22 cellular contexts compared by ENCODE assay signal in genomic region chr5:149220750-149221149, GRCh38. TPM values are rescaled to one million over a fixed set of nuclear protein-coding genes. Genes with fewer than 3 reads are reported as not detected.
DNase-seq lines count a peak whose midpoint lies in the region; ATAC-seq and TF ChIP-seq lines count a peak whose summit lies in the region.
"Had no signal": no experiment of that assay in that cellular context is flagged by ENCODE, and none has a peak within 500 bp of the region (broad histone marks: within the 10 kb centered on the region; RNA-seq: fewer than 3 reads in every experiment).

No MANE protein-coding gene starts in this region.

- POLR2A ChIA-PET in activated CD4-positive, alpha-beta memory T cell treated with anti-CD3 and anti-CD28 coated beads, Interleukin-2, amount 10 ng/mL, durations not matched to agents 7 days and 5 days (lab: Charles Lee) = no interaction called here

- 74 to 75% methylated on average over 2 of the region's 2 CpGs for WGBS in heart right ventricle, 2 donors
- 17% methylated on average over 2 of the region's 2 CpGs for WGBS in right lobe of liver (ENCODE audit: insufficient coverage, low coverage, low lambda C conversion rate, missing lambda C conversion rate)

- H3K4me3 Mint-ChIP-seq in activated CD4-positive, alpha-beta memory T cell treated with anti-CD3 and anti-CD28 coated beads, Interleukin-2, amount 10 ng/mL, durations not matched to agents 7 days and 5 days = no peak overlapping the region
- H3K4me3 Mint-ChIP-seq in effector memory CD8-positive, alpha-beta T cell = no peak overlapping the region
- H3K4me3 Mint-ChIP-seq: activated naive CD8-positive, alpha-beta T cell treated with anti-CD3 and anti-CD28 coated beads for 36 hours; activated T-helper 17 cell treated with anti-CD3 and anti-CD28 coated beads, Interleukin-2, amount 50 U/mL, for 72 hours; stimulated activated naive CD8-positive, alpha-beta T cell treated with anti-CD3 and anti-CD28 coated beads, Interleukin-15, Interleukin-2, amounts not matched to agents 100 ng/mL and 50 ng/mL, for 24 hours; T-helper 2 cell treated with Interferon-gamma antibody and Interleukin-4, amounts not matched to agents 5 μg/mL and 100 μg/mL, for 36 hours had no signal

- TF ChIP-seq CTCF in heart right ventricle (IDR thresholded peaks at IDR 0.05) (no peak), VCaP (conservative IDR thresholded peaks at IDR 0.05) (no peak), right lobe of liver (IDR thresholded peaks at IDR 0.05) (no peak)

- no peaks in the 10 kb centered on the region for H3K9me3 Mint-ChIP-seq in activated CD4-positive, alpha-beta memory T cell treated with anti-CD3 and anti-CD28 coated beads, Interleukin-2, amount 10 ng/mL, durations not matched to agents 7 days and 5 days
- no peaks in the 10 kb centered on the region for H3K9me3 Mint-ChIP-seq in effector memory CD8-positive, alpha-beta T cell
- H3K9me3 Mint-ChIP-seq: activated naive CD8-positive, alpha-beta T cell treated with anti-CD3 and anti-CD28 coated beads for 36 hours; activated T-helper 17 cell treated with anti-CD3 and anti-CD28 coated beads, Interleukin-2, amount 50 U/mL, for 72 hours; stimulated activated naive CD8-positive, alpha-beta T cell treated with anti-CD3 and anti-CD28 coated beads, Interleukin-15, Interleukin-2, amounts not matched to agents 100 ng/mL and 50 ng/mL, for 24 hours; T-helper 2 cell treated with Interferon-gamma antibody and Interleukin-4, amounts not matched to agents 5 μg/mL and 100 μg/mL, for 36 hours had no signal

- TF ChIP-seq POLR2A in right lobe of liver (IDR thresholded peaks at IDR 0.05) = no peak

- DNase-seq in heart right ventricle (no peak), left ventricle myocardium superior (no peak), right lobe of liver (no peak), middle frontal gyrus (ENCODE audit: extremely low spot score, low spot score) (no peak)
- DNase-seq in activated CD4-positive, alpha-beta memory T cell treated with anti-CD3 and anti-CD28 coated beads, Interleukin-2, amount 10 ng/mL, durations not matched to agents 7 days and 5 days = no peak
- DNase-seq in effector memory CD8-positive, alpha-beta T cell = no peak
- DNase-seq: activated CD8-positive, alpha-beta memory T cell treated with anti-CD3 and anti-CD28 coated beads, Interleukin-2, amount 50 U/mL, for 4 hours; activated naive CD8-positive, alpha-beta T cell treated with anti-CD3 and anti-CD28 coated beads for 36 hours; cortex of kidney; head of caudate nucleus; NCI-H1105; NCI-H2029; NCI-H510A; RPMI8226; stimulated activated CD4-positive, alpha-beta T cell treated with anti-CD3 and anti-CD28 coated beads, Interleukin-4, amount 100 ng/mL, for 4 hours; trophoblast cell had no signal

- intact Hi-C loops in heart right ventricle (cut with DNase I) = no loop called here
- intact Hi-C loops in left ventricle myocardium superior (cut with micrococcal nuclease) = no loop called here
- intact Hi-C loops in right lobe of liver (cut with DNase I) = no loop called here

- no peak overlapping the region for H3K27ac Mint-ChIP-seq in activated CD4-positive, alpha-beta memory T cell treated with anti-CD3 and anti-CD28 coated beads, Interleukin-2, amount 10 ng/mL, durations not matched to agents 7 days and 5 days
- peak overlapping the region in 1 of 2 donors; percentile 1 for H3K27ac Mint-ChIP-seq in effector memory CD8-positive, alpha-beta T cell
- H3K27ac Mint-ChIP-seq: activated naive CD8-positive, alpha-beta T cell treated with anti-CD3 and anti-CD28 coated beads for 36 hours; activated T-helper 17 cell treated with anti-CD3 and anti-CD28 coated beads, Interleukin-2, amount 50 U/mL, for 72 hours; stimulated activated naive CD8-positive, alpha-beta T cell treated with anti-CD3 and anti-CD28 coated beads, Interleukin-15, Interleukin-2, amounts not matched to agents 100 ng/mL and 50 ng/mL, for 24 hours; T-helper 2 cell treated with Interferon-gamma antibody and Interleukin-4, amounts not matched to agents 5 μg/mL and 100 μg/mL, for 36 hours had no signal

- peaks cover 2% of the 10 kb centered on the region for H3K27me3 Mint-ChIP-seq in activated CD4-positive, alpha-beta memory T cell treated with anti-CD3 and anti-CD28 coated beads, Interleukin-2, amount 10 ng/mL, durations not matched to agents 7 days and 5 days
- peaks cover 7 to 28% of the 10 kb centered on the region in 2 donors for H3K27me3 Mint-ChIP-seq in effector memory CD8-positive, alpha-beta T cell
- H3K27me3 Mint-ChIP-seq: activated naive CD8-positive, alpha-beta T cell treated with anti-CD3 and anti-CD28 coated beads for 36 hours; stimulated activated naive CD8-positive, alpha-beta T cell treated with anti-CD3 and anti-CD28 coated beads, Interleukin-15, Interleukin-2, amounts not matched to agents 100 ng/mL and 50 ng/mL, for 24 hours had no signal

- H3K36me3 ChIP-seq in heart right ventricle (peaks cover 0 to 68% (median 5%) of the 10 kb centered on the region in 9 donors), right lobe of liver (peaks cover 7 to 53% (median 23%) of the 10 kb centered on the region in 4 donors)
- H3K36me3 ChIP-seq: BLaER1 had no signal

- no peaks in the 10 kb centered on the region for H3K27me3 ChIP-seq in heart right ventricle
- H3K27me3 ChIP-seq in right lobe of liver = no peaks in the 10 kb centered on the region
- H3K27me3 ChIP-seq: BLaER1 had no signal

- H3K27ac ChIP-seq in heart right ventricle = peak overlapping the region in 9 of 10 donors; percentile 1 to 87 (median 46)
- peak overlapping the region; percentile 94 for H3K27ac ChIP-seq in VCaP
- peak overlapping the region; percentile 29 to 68 (median 37) for H3K27ac ChIP-seq in right lobe of liver
- peak overlapping the region; percentile 2 for H3K27ac ChIP-seq in temporal lobe (ENCODE audit: low read depth, low read length)
- H3K27ac ChIP-seq: BLaER1 had no signal

- H3K4me1 ChIP-seq in heart right ventricle (peaks cover 6 to 92% (median 49%) of the 10 kb centered on the region in 9 donors), right lobe of liver (peaks cover 0 to 26% (median 11%) of the 10 kb centered on the region in 4 donors)
- H3K4me1 ChIP-seq: BLaER1 had no signal

- H3K36me3 Mint-ChIP-seq in activated CD4-positive, alpha-beta memory T cell treated with anti-CD3 and anti-CD28 coated beads, Interleukin-2, amount 10 ng/mL, durations not matched to agents 7 days and 5 days (ENCODE audit: low read depth) = no peaks in the 10 kb centered on the region
- peaks cover 3% of the 10 kb centered on the region for H3K36me3 Mint-ChIP-seq in effector memory CD8-positive, alpha-beta T cell (ENCODE audit: insufficient read depth)
- H3K36me3 Mint-ChIP-seq: activated naive CD8-positive, alpha-beta T cell treated with anti-CD3 and anti-CD28 coated beads for 36 hours had no signal

- ATAC-seq in heart right ventricle (no peak), left ventricle myocardium superior (no peak), right lobe of liver (peak; percentile 71 to 83 (median 80))
- no peak for ATAC-seq in effector memory CD8-positive, alpha-beta T cell (replicated peaks)
- ATAC-seq: activated T-helper 17 cell treated with anti-CD3 and anti-CD28 coated beads, Interleukin-2, amount 50 U/mL, for 72 hours had no signal

- CTCF ChIA-PET in activated CD4-positive, alpha-beta memory T cell treated with anti-CD3 and anti-CD28 coated beads, Interleukin-2, amount 10 ng/mL, durations not matched to agents 7 days and 5 days (lab: Charles Lee) = no interaction called here

- H3K4me3 ChIP-seq in heart right ventricle (no peak overlapping the region), right lobe of liver (no peak overlapping the region)
- H3K4me3 ChIP-seq: BLaER1 had no signal

- no peaks in the 10 kb centered on the region for H3K9me3 ChIP-seq in heart right ventricle
- H3K9me3 ChIP-seq in right lobe of liver = no peaks in the 10 kb centered on the region
- H3K9me3 ChIP-seq: BLaER1 had no signal

- no peaks in the 10 kb centered on the region for H3K4me1 Mint-ChIP-seq in activated CD4-positive, alpha-beta memory T cell treated with anti-CD3 and anti-CD28 coated beads, Interleukin-2, amount 10 ng/mL, durations not matched to agents 7 days and 5 days
- no peaks in the 10 kb centered on the region for H3K4me1 Mint-ChIP-seq in effector memory CD8-positive, alpha-beta T cell (ENCODE audit: low read depth in 2 of 2)
- H3K4me1 Mint-ChIP-seq: activated T-helper 17 cell treated with anti-CD3 and anti-CD28 coated beads, Interleukin-2, amount 50 U/mL, for 72 hours had no signal

RNA-seq across cellular contexts. Expression of gene AFAP1L1, which starts 50.9 kb away (rescaled TPM):
- total RNA-seq in heart right ventricle (10 to 100 TPM; 30.3 to 61.6 (median 47.2) TPM), left ventricle myocardium superior (48.9 TPM), right lobe of liver (1 to 10 TPM; 3.1 to 6.6 (median 5.2) TPM), temporal lobe (5.2 TPM)
- 10 to 100 TPM; 35.6 to 35.9 TPM for polyA plus RNA-seq in heart right ventricle
- not detected for total RNA-seq in activated CD4-positive, alpha-beta memory T cell treated with anti-CD3 and anti-CD28 coated beads, Interleukin-2, amount 10 ng/mL, durations not matched to agents 7 days and 5 days

Comparison
In these comparisons a context has a peak if more than half of its experiments do, and no peak if none do; other contexts are left out.
1. ATAC-seq: peak in right lobe of liver (4 of 4); none in heart right ventricle (0 of 8), left ventricle myocardium superior (single experiment) and effector memory CD8-positive, alpha-beta T cell (single experiment).
2. H3K27ac ChIP-seq: peak in every context shown above with its lines; median percentile 94 in VCaP; 46 in heart right ventricle; 37 in right lobe of liver; 2 in temporal lobe.